In genomic region chr12:109518820-109519665, GRCh38 we compare ENCODE assay signal across 8 cellular contexts. TPM values are rescaled to one million over a fixed set of nuclear protein-coding genes. Genes with fewer than 3 reads are reported as not detected.
A peak's percentile ranks its signal among the peaks of the same experiment; 100 is the strongest.
DNase-seq lines count a peak whose midpoint lies in the region; ATAC-seq, FAIRE-seq and TF ChIP-seq lines count a peak whose summit lies in the region.

No MANE protein-coding gene starts in this region.

- H3K9me3 ChIP-seq in parathyroid adenoma (ENCODE audit: control insufficient read depth, low read length): no peaks in the 10 kb centered on the region
- H3K9me3 ChIP-seq in transverse colon: no peaks in the 10 kb centered on the region

- in situ Hi-C loops in transverse colon (cut with MboI; ENCODE audit: low pct_ligation_motif_present in 1 of 4, low pct_unique_long_range_greater_than_20kb in 1 of 4, low sequenced_read_pairs in 3 of 4): loop anchor here in 2 of 4 donors (5.0 to 10.0 kb wide), 2 partner anchors 253 to 256 kb away; no protein-coding TSS in a partner anchor

- H3K27ac ChIP-seq in RWPE1 (no peak overlapping the region), parathyroid adenoma (peak overlapping the region; percentile 53), transverse colon (peak overlapping the region; percentile 30 to 55 (median 48))

- no peak overlapping the region for H3K4me3 ChIP-seq in Jurkat, Clone E6-1 (ENCODE audit: low read length)
- H3K4me3 ChIP-seq in parathyroid adenoma (ENCODE audit: low read depth, low read length) (no peak overlapping the region), transverse colon (no peak overlapping the region)

- intact Hi-C loops in transverse colon (cut with DNase I; ENCODE audit: low total_unique reads): no loop called here

- no peaks in the 10 kb centered on the region for H3K79me2 ChIP-seq in parathyroid adenoma

- H3K9ac ChIP-seq in parathyroid adenoma: no peak overlapping the region

- no peak for TF ChIP-seq EP300 in transverse colon (IDR thresholded peaks at IDR 0.05; ENCODE audit: low read depth)

- DNase-seq in D721Med (ENCODE audit: insufficient read length, low spot score) (peak; percentile 55), RWPE1 (ENCODE audit: low spot score) (peak; percentile 82), glomerular endothelial cell (ENCODE audit: extremely low read depth, low read depth, low spot score) (peak; percentile 79), transverse colon (peak; percentile 59)
- DNase-seq in Jurkat, Clone E6-1 (ENCODE audit: low read depth, low spot score): peak; percentile 35
- DNase-seq in activated naive CD4-positive, alpha-beta T cell treated with Interleukin-2 at 50 U/mL for 16 hours: peak; percentile 50

- no peaks in the 10 kb centered on the region for H3K36me3 ChIP-seq in parathyroid adenoma (ENCODE audit: control insufficient read depth, insufficient read depth, low read length)
- peaks cover 0 to 48% (median 10%) of the 10 kb centered on the region in 4 donors for H3K36me3 ChIP-seq in transverse colon

- WGBS in transverse colon (ENCODE audit: low coverage in 1 of 2), 2 donors: 51 to 65% methylated on average over 5 to 11 of the region's 11 CpGs

- H3K4me1 ChIP-seq in parathyroid adenoma (no peaks in the 10 kb centered on the region), transverse colon (no peaks in the 10 kb centered on the region)

- TF ChIP-seq CTCF in D721Med (IDR thresholded peaks at IDR 0.05; ENCODE audit: insufficient read depth, missing control alignments) (peak; percentile 93), RWPE1 (conservative IDR thresholded peaks at IDR 0.05; ENCODE audit: low read depth) (peak; percentile 81), parathyroid adenoma (IDR thresholded peaks at IDR 0.05) (peak; percentile 67), transverse colon (IDR thresholded peaks at IDR 0.05) (peak; percentile 68 to 85 (median 78))

- H2AFZ ChIP-seq in parathyroid adenoma: no peak overlapping the region

- POLR2A ChIA-PET in RWPE1 (lab: Yijun Ruan, JAX; ENCODE audit: low non-redundant PET): no interaction called here

- H3K4me2 ChIP-seq in parathyroid adenoma (ENCODE audit: low read length): no peak overlapping the region

- peak; percentile 93 for FAIRE-seq in D721Med (lab: Jason Lieb, UNC)

- no peak for ATAC-seq in GM18517 (IDR thresholded peaks at IDR 0.05; ENCODE audit: unreplicated experiment)

- no peaks in the 10 kb centered on the region for H3K27me3 ChIP-seq in parathyroid adenoma (ENCODE audit: control insufficient read depth, insufficient read depth, low read length)
- no peaks in the 10 kb centered on the region for H3K27me3 ChIP-seq in transverse colon

- TF ChIP-seq POLR2A in transverse colon (IDR thresholded peaks at IDR 0.05): no peak

- CTCF ChIA-PET in RWPE1 (lab: Yijun Ruan, JAX): interaction anchor here (0.5 to 1.4 kb wide), 8 partner anchors 8 to 1639 kb away, joined by 3 to 5 read pairs (median 3); no protein-coding TSS in a partner anchor

RNA-seq across cellular contexts. Expression of gene UBE3B, which starts 41.6 kb away (rescaled TPM):
- polyA plus RNA-seq in Jurkat, Clone E6-1 (2012; ENCODE audit: insufficient read depth, insufficient read length): 28.1 TPM
- total RNA-seq in glomerular endothelial cell (59.6 and 68.2 TPM in 2 replicates), transverse colon (10 to 100 TPM; 34.4 to 73.0 (median 71.6) TPM)

RNA-seq across cellular contexts. Expression of gene KCTD10, which starts 41.9 kb away (rescaled TPM):
- polyA plus RNA-seq in Jurkat, Clone E6-1 (2012; ENCODE audit: insufficient read depth, insufficient read length): 45.0 TPM
- 67.3 and 86.2 TPM in 2 replicates for total RNA-seq in glomerular endothelial cell
- 100 to 1,000 TPM in 1 of 4 donors, 10 to 100 TPM in 3; 67.2 to 126 (median 79.5) TPM for total RNA-seq in transverse colon

RNA-seq across cellular contexts. Expression of gene MMAB, which starts 54.3 kb away (rescaled TPM):
- 49.1 TPM for polyA plus RNA-seq in Jurkat, Clone E6-1 (2012; ENCODE audit: insufficient read depth, insufficient read length)
- 22.5 and 33.6 TPM in 2 replicates for total RNA-seq in glomerular endothelial cell
- 10 to 100 TPM in 3 of 4 donors, 1 to 10 TPM in 1; 4.4 to 18.7 (median 11.9) TPM for total RNA-seq in transverse colon

RNA-seq across cellular contexts. Expression of gene MVK, which starts 54.6 kb away (rescaled TPM):
- 16.4 TPM for polyA plus RNA-seq in Jurkat, Clone E6-1 (2012; ENCODE audit: insufficient read depth, insufficient read length)
- total RNA-seq in glomerular endothelial cell (12.0 and 21.0 TPM in 2 replicates), transverse colon (100 to 1,000 TPM in 1 of 4 donors, 10 to 100 TPM in 3; 17.2 to 157 (median 25.4) TPM)
